Comparison of ENCODE assay signal across 8 cellular contexts in the genomic region with DNA sequence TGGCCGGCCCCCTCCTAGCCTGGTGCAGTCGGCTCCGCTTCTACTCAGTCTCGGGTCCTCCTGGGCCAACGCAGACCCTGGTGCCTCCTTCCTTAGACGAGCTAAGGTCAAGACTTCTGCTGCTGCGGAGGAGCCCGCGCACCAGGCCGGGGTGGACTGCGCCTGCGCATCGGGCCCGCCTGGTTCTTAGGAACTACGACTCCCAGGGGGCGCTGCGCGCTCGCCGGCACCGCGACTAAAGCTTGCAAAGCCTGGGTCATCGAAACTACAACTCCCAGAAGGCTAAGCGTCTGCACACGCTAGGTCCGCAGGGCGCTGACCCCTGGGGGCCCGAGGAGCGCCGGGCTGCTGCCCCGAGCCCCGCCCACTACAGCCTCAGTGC. TPM values are rescaled to one million over a fixed set of nuclear protein-coding genes. Genes with fewer than 3 reads are reported as not detected.
A peak's percentile ranks its signal among the peaks of the same experiment; 100 is the strongest.
DNase-seq lines count a peak whose midpoint lies in the region; ATAC-seq and TF ChIP-seq lines count a peak whose summit lies in the region.

A gene (minus strand): TSS at position 145 of the 382 bp plus-strand sequence. CDS start 6,559 bp downstream, outside the sequence.

- no peaks in the 10 kb centered on the region for H3K27me3 Mint-ChIP-seq in activated CD4-positive, alpha-beta memory T cell treated with anti-CD3 and anti-CD28 coated beads, Interleukin-2, amount 10 ng/mL, durations not matched to agents 7 days and 5 days

- peaks cover 3% of the 10 kb centered on the region for H3K36me3 Mint-ChIP-seq in activated CD4-positive, alpha-beta memory T cell treated with anti-CD3 and anti-CD28 coated beads, Interleukin-2, amount 10 ng/mL, durations not matched to agents 7 days and 5 days (ENCODE audit: low read depth)

- H3K27me3 ChIP-seq in HUES48 (ENCODE audit: control insufficient read depth, insufficient read depth, low read length) (no peaks in the 10 kb centered on the region), dorsolateral prefrontal cortex (no peaks in the 10 kb centered on the region)

- no peak within 1 kb of the TSS for H3K27ac Mint-ChIP-seq in activated CD4-positive, alpha-beta memory T cell treated with anti-CD3 and anti-CD28 coated beads, Interleukin-2, amount 10 ng/mL, durations not matched to agents 7 days and 5 days

- POLR2A ChIA-PET in activated CD4-positive, alpha-beta memory T cell treated with anti-CD3 and anti-CD28 coated beads, Interleukin-2, amount 10 ng/mL, durations not matched to agents 7 days and 5 days (lab: Charles Lee): no interaction called here

- H3K4me3 ChIP-seq in HUES48 (ENCODE audit: low read depth, low read length) (peak within 1 kb of the TSS; percentile 52), dorsolateral prefrontal cortex (peak within 1 kb of the TSS; percentile 62 to 100 (median 90))

- H3K4me1 ChIP-seq in HUES48 (ENCODE audit: control insufficient read depth, insufficient read depth, low read length): no peaks in the 10 kb centered on the region

- H3K9me3 Mint-ChIP-seq in activated CD4-positive, alpha-beta memory T cell treated with anti-CD3 and anti-CD28 coated beads, Interleukin-2, amount 10 ng/mL, durations not matched to agents 7 days and 5 days: peaks cover 32% of the 10 kb centered on the region

- no peak within 1 kb of the TSS for H3K27ac ChIP-seq in HUES48 (ENCODE audit: low read depth, low read length)
- peak within 1 kb of the TSS in 56 of 59 donors; percentile 27 to 92 (median 77) for H3K27ac ChIP-seq in dorsolateral prefrontal cortex

- intact Hi-C loops in dorsolateral prefrontal cortex (cut with DNase I): no loop called here

- H3K9me3 ChIP-seq in HUES48 (ENCODE audit: control insufficient read depth, insufficient read depth, low read length): peaks cover 70% of the 10 kb centered on the region

- no peak within 1 kb of the TSS for H3K9ac ChIP-seq in HUES48 (ENCODE audit: low read depth, low read length)

- H3K4me3 Mint-ChIP-seq in activated CD4-positive, alpha-beta memory T cell treated with anti-CD3 and anti-CD28 coated beads, Interleukin-2, amount 10 ng/mL, durations not matched to agents 7 days and 5 days: peak within 1 kb of the TSS; percentile 66

- peak; percentile 65 for DNase-seq in activated CD4-positive, alpha-beta memory T cell treated with anti-CD3 and anti-CD28 coated beads, Interleukin-2, amount 10 ng/mL, durations not matched to agents 7 days and 5 days
- DNase-seq in dorsolateral prefrontal cortex: peak; percentile 96 to 98 (median 97)
- peak; percentile 95 for DNase-seq in mesenteric fat pad (ENCODE audit: low spot score)
- peak; percentile 75 for DNase-seq in stimulated activated CD8-positive, alpha-beta memory T cell treated with anti-CD3 and anti-CD28 coated beads, Interleukin-2, amount 100 ng/mL, for 48 hours (ENCODE audit: low read depth in 2 of 2)
- no peak for DNase-seq in glomerular visceral epithelial cell (ENCODE audit: extremely low spot score)

- TF ChIP-seq CTCF in dorsolateral prefrontal cortex (IDR thresholded peaks at IDR 0.05 in 54 of 56, conservative IDR thresholded peaks at IDR 0.05 in 2 of 56; ENCODE audit: low read depth in 1 of 56, partially characterized antibody in 56 of 56): peak in 55 of 56 donors; percentile 35 to 82 (median 65)

- CTCF ChIA-PET in activated CD4-positive, alpha-beta memory T cell treated with anti-CD3 and anti-CD28 coated beads, Interleukin-2, amount 10 ng/mL, durations not matched to agents 7 days and 5 days (lab: Charles Lee): no interaction called here

- H3K36me3 ChIP-seq in HUES48 (ENCODE audit: control insufficient read depth, insufficient read depth, low read length): no peaks in the 10 kb centered on the region

- H3K4me1 Mint-ChIP-seq in activated CD4-positive, alpha-beta memory T cell treated with anti-CD3 and anti-CD28 coated beads, Interleukin-2, amount 10 ng/mL, durations not matched to agents 7 days and 5 days: peaks cover 5% of the 10 kb centered on the region

- ATAC-seq in GM21825 (IDR thresholded peaks at IDR 0.05; ENCODE audit: unreplicated experiment) (no peak), HG02981 (IDR thresholded peaks at IDR 0.05; ENCODE audit: unreplicated experiment) (no peak)

RNA-seq across cellular contexts. Expression of the gene that starts here (rescaled TPM):
- under 1 TPM; 0.23 to 0.68 TPM for total RNA-seq in activated CD4-positive, alpha-beta memory T cell treated with anti-CD3 and anti-CD28 coated beads, Interleukin-2, amount 10 ng/mL, durations not matched to agents 7 days and 5 days
- 10 to 100 TPM in 70 of 120 experiments, 1 to 10 TPM in 50; 4.6 to 16.9 (median 10.4) TPM for total RNA-seq in dorsolateral prefrontal cortex
- total RNA-seq in mesenteric fat pad: 2.2 TPM

Comparison
In these comparisons a context has a peak if more than half of its experiments do, and no peak if none do; other contexts are left out.
1. Peak in DNase-seq in activated CD4-positive, alpha-beta memory T cell treated with anti-CD3 and anti-CD28 coated beads, Interleukin-2, amount 10 ng/mL, durations not matched to agents 7 days and 5 days; RNA of the gene not detected or under 1 TPM.